In genomic region chr6:42400886-42401604, GRCh38 we compare ENCODE assay signal across 1 cellular context.
TF ChIP-seq lines count a peak whose summit lies in the region.

No MANE protein-coding gene starts in this region.

TF ChIP-seq in K562, 482 proteins besides CTCF, POLR2A, EP300 and RAD21 (continued from another document):
- TF ChIP-seq POLR3A (IDR thresholded peaks at IDR 0.05; ENCODE audit: borderline replicate concordance, extremely low read depth, insufficient read depth, insufficient read length) (no peak), MXI1 (IDR thresholded peaks at IDR 0.05; ENCODE audit: low read depth, low read length) (no peak), ZSCAN32 (CRISPR knock-in tag; IDR thresholded peaks at IDR 0.05) (no peak), HDAC2 (IDR thresholded peaks at IDR 0.05) (peak; percentile 46; the same call in 1 of the 2 replicates), ASH1L (IDR thresholded peaks at IDR 0.05; ENCODE audit: borderline replicate concordance, low read depth, partially characterized antibody) (no peak), BRF2 (IDR thresholded peaks at IDR 0.05; ENCODE audit: borderline replicate concordance, insufficient read depth, insufficient read length) (no peak), ZNF146 (CRISPR knock-in tag; IDR thresholded peaks at IDR 0.05; ENCODE audit: unreplicated experiment) (no peak), SMARCA4 (IDR thresholded peaks at IDR 0.05) (no peak), TSHZ1 (CRISPR knock-in tag; IDR thresholded peaks at IDR 0.05) (no peak), ZNF121 (CRISPR knock-in tag; conservative IDR thresholded peaks at IDR 0.05) (no peak), CHD2 (IDR thresholded peaks at IDR 0.05; ENCODE audit: low read depth, low read length) (no peak), ZFP36 (IDR thresholded peaks at IDR 0.05; ENCODE audit: low read depth, low read length, partially characterized antibody) (no peak), LARP7 (IDR thresholded peaks at IDR 0.05) (no peak), CHAMP1 (IDR thresholded peaks at IDR 0.05) (no peak), BMI1 (IDR thresholded peaks at IDR 0.05; ENCODE audit: low read length) (no peak), SMARCE1 (IDR thresholded peaks at IDR 0.05) (no peak), CBX5 (IDR thresholded peaks at IDR 0.05; ENCODE audit: borderline replicate concordance, low read depth) (no peak), PHB2 (IDR thresholded peaks at IDR 0.05; ENCODE audit: low read depth) (no peak), PTBP1 (IDR thresholded peaks at IDR 0.05; ENCODE audit: low read depth, low read length) (0 out of 2 replicates have a peak, but pooled peaks have one; percentile 17), SREBF1 (IDR thresholded peaks at IDR 0.05; ENCODE audit: borderline replicate concordance, low read depth, low read length) (no peak), ZNF184 (CRISPR knock-in tag; IDR thresholded peaks at IDR 0.05) (no peak), KDM1A (IDR thresholded peaks at IDR 0.05) (peak; percentile 14 to 66; a peak in 3 of 4 replicates), SMARCA5 (IDR thresholded peaks at IDR 0.05) (peak; percentile 49; the same call in 1 of the 2 replicates), TCF15 (CRISPR knock-in tag; IDR thresholded peaks at IDR 0.05) (no peak), FOXJ3 (CRISPR knock-in tag; IDR thresholded peaks at IDR 0.05) (no peak), TFAM (CRISPR knock-in tag; conservative IDR thresholded peaks at IDR 0.05) (no peak), RCOR1 (IDR thresholded peaks at IDR 0.05; ENCODE audit: borderline replicate concordance in 1 of 2, low read depth in 2 of 2, low read length in 2 of 2) (0 out of 4 replicates have a peak, but pooled peaks of 1 of the 2 experiments have one; percentile 9), SMARCB1 (IDR thresholded peaks at IDR 0.05; ENCODE audit: insufficient read length, low read depth) (no peak), CBX3 (IDR thresholded peaks at IDR 0.05; ENCODE audit: borderline replicate concordance in 1 of 2, low read length in 2 of 2) (0 out of 3 replicates have a peak, but pooled peaks of 1 of the 2 experiments have one; percentile 34), IRF9 (tag; IDR thresholded peaks at IDR 0.05) (no peak), E2F5 (CRISPR knock-in tag; IDR thresholded peaks at IDR 0.05) (no peak), RBM25 (IDR thresholded peaks at IDR 0.05; ENCODE audit: low read depth, low read length, severe bottlenecking) (peak; percentile 92), RERE (CRISPR knock-in tag; IDR thresholded peaks at IDR 0.05; ENCODE audit: borderline replicate concordance) (no peak), PHF20 (IDR thresholded peaks at IDR 0.05; ENCODE audit: partially characterized antibody) (no peak), NKRF (IDR thresholded peaks at IDR 0.05; ENCODE audit: borderline replicate concordance) (no peak)
